Comparison of ENCODE assay signal across 32 cellular contexts in the genomic region with DNA sequence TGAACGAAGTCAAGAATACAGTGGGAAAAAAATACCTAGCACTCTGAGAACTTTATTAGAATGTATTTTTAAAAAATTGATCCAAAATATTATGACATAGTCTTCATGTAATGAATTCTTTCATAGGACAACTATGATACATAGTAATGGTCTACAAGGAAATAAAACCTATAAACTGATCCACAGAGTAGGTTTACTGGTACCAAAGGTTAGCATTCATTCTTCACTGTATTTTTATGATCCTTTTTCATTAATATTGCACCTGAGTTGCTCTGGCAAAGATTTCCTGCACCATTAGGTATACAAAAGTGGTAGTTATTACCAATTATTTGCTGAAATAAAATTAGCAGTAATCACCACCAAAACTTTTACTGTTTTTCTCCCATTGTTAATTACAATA. TPM values are rescaled to one million over a fixed set of nuclear protein-coding genes. Genes with fewer than 3 reads are reported as not detected.
"Had no signal": no experiment of that assay in that cellular context is flagged by ENCODE, and none has a peak within 500 bp of the region (broad histone marks: within the 10 kb centered on the region; RNA-seq: fewer than 3 reads in every experiment).

No MANE protein-coding gene starts in this region.

- H2AFZ ChIP-seq: neural progenitor cell, parathyroid adenoma had no signal

- H3K27me3 Mint-ChIP-seq: progenitor cell of endocrine pancreas; stimulated activated memory B cell treated with anti-CD40 and anti-IgM and Interleukin-4, amounts not matched to agents 10 μg/mL and 1 μg/mL and 100 μg/mL, for 72 hours had no signal

- H3K9me3 Mint-ChIP-seq: naive thymus-derived CD4-positive, alpha-beta T cell; natural killer cell; nephron; neural progenitor cell; stimulated activated memory B cell treated with anti-CD40 and anti-IgM and Interleukin-4, amounts not matched to agents 10 μg/mL and 1 μg/mL and 100 μg/mL, for 72 hours; stimulated activated naive CD8-positive, alpha-beta T cell treated with anti-CD3 and anti-CD28 coated beads, Interleukin-15, amount 100 ng/mL, for 72 hours had no signal

- H3K27me3 ChIP-seq: ovary, right lobe of liver, sigmoid colon, spleen, suprapubic skin, testis, tibial artery, upper lobe of left lung, vagina had no signal

- H3K4me3 ChIP-seq: neural progenitor cell, ovary, psoas muscle, right lobe of liver, sigmoid colon, smooth muscle cell, spleen, suprapubic skin, testis, tibial artery, upper lobe of left lung, vagina had no signal

- H3K27ac Mint-ChIP-seq: naive thymus-derived CD4-positive, alpha-beta T cell; natural killer cell; nephron; neural progenitor cell; progenitor cell of endocrine pancreas; stimulated activated memory B cell treated with anti-CD40 and anti-IgM and Interleukin-4, amounts not matched to agents 10 μg/mL and 1 μg/mL and 100 μg/mL, for 72 hours; stimulated activated naive CD8-positive, alpha-beta T cell treated with anti-CD3 and anti-CD28 coated beads, Interleukin-15, amount 100 ng/mL, for 72 hours had no signal

- H3K9ac ChIP-seq: neural progenitor cell, parathyroid adenoma had no signal

- H3K36me3 ChIP-seq: neural progenitor cell, ovary had no signal

- ATAC-seq: naive thymus-derived CD4-positive, alpha-beta T cell; natural killer cell; psoas muscle; right cardiac atrium; right lobe of liver; stimulated activated memory B cell treated with anti-CD40 and anti-IgM and Interleukin-4, amounts not matched to agents 10 μg/mL and 1 μg/mL and 100 μg/mL, for 72 hours; stimulated activated naive CD8-positive, alpha-beta T cell treated with anti-CD3 and anti-CD28 coated beads, Interleukin-15, amount 100 ng/mL, for 72 hours; stimulated activated naive CD8-positive, alpha-beta T cell treated with anti-CD3 and anti-CD28 coated beads, Interleukin-15, Interleukin-2, amounts not matched to agents 100 U/mL and 50 U/mL, for 24 hours had no signal

- FAIRE-seq: urothelium cell line had no signal

- H3K79me2 ChIP-seq: parathyroid adenoma had no signal

- H3K4me1 ChIP-seq: neural progenitor cell, parathyroid adenoma had no signal

- H3K27ac ChIP-seq: neural progenitor cell, ovary, parathyroid adenoma, psoas muscle, right lobe of liver, sigmoid colon, spleen, suprapubic skin, testis, tibial artery, upper lobe of left lung, vagina had no signal

- H3K4me3 Mint-ChIP-seq: naive thymus-derived CD4-positive, alpha-beta T cell; natural killer cell; nephron; neural progenitor cell; stimulated activated memory B cell treated with anti-CD40 and anti-IgM and Interleukin-4, amounts not matched to agents 10 μg/mL and 1 μg/mL and 100 μg/mL, for 72 hours; stimulated activated naive CD8-positive, alpha-beta T cell treated with anti-CD3 and anti-CD28 coated beads, Interleukin-15, amount 100 ng/mL, for 72 hours had no signal

- H3K9me3 ChIP-seq: ovary, psoas muscle, right lobe of liver, sigmoid colon, spleen, suprapubic skin, testis, tibial artery, upper lobe of left lung, vagina had no signal

- H3K4me2 ChIP-seq: neural progenitor cell, smooth muscle cell had no signal

- DNase-seq: naive thymus-derived CD4-positive, alpha-beta T cell; natural killer cell; occipital lobe; ovary; posterior cingulate gyrus; psoas muscle; right cardiac atrium; right lobe of liver; sigmoid colon; spleen; stimulated activated CD4-positive, alpha-beta T cell treated with anti-CD3 and anti-CD28 coated beads, Interleukin-12 subunit alpha, Interleukin-12 subunit beta, amount 100 ng/mL, for 4 hours; stimulated activated CD4-positive, alpha-beta T cell treated with anti-CD3 and anti-CD28 coated beads, Interleukin-1b, Interleukin-23, amount 100 ng/mL, for 48 hours; stimulated activated CD4-positive, alpha-beta T cell treated with anti-CD3 and anti-CD28 coated beads, Interleukin-4, amount 100 ng/mL, for 1 hour; stimulated activated CD4-positive, alpha-beta T cell treated with anti-CD3 and anti-CD28 coated beads, Interleukin-4, amount 100 ng/mL, for 4 hours; stimulated activated CD8-positive, alpha-beta memory T cell treated with anti-CD3 and anti-CD28 coated beads, Interleukin-4, amount 100 ng/mL, for 48 hours; stimulated activated naive CD4-positive, alpha-beta T cell; stimulated activated naive CD8-positive, alpha-beta T cell treated with anti-CD3 and anti-CD28 coated beads, Interleukin-15, amount 100 ng/mL, for 72 hours; stimulated activated naive CD8-positive, alpha-beta T cell treated with anti-CD3 and anti-CD28 coated beads, Interleukin-15, Interleukin-2, amounts not matched to agents 100 U/mL and 50 U/mL, for 24 hours; substantia nigra; testis; tibial artery; trophoblast cell; upper lobe of left lung had no signal

RNA-seq across cellular contexts. Expression of a gene that starts 26.3 kb away (rescaled TPM):
- total RNA-seq: naive thymus-derived CD4-positive, alpha-beta T cell had no signal
